In the genomic region with DNA sequence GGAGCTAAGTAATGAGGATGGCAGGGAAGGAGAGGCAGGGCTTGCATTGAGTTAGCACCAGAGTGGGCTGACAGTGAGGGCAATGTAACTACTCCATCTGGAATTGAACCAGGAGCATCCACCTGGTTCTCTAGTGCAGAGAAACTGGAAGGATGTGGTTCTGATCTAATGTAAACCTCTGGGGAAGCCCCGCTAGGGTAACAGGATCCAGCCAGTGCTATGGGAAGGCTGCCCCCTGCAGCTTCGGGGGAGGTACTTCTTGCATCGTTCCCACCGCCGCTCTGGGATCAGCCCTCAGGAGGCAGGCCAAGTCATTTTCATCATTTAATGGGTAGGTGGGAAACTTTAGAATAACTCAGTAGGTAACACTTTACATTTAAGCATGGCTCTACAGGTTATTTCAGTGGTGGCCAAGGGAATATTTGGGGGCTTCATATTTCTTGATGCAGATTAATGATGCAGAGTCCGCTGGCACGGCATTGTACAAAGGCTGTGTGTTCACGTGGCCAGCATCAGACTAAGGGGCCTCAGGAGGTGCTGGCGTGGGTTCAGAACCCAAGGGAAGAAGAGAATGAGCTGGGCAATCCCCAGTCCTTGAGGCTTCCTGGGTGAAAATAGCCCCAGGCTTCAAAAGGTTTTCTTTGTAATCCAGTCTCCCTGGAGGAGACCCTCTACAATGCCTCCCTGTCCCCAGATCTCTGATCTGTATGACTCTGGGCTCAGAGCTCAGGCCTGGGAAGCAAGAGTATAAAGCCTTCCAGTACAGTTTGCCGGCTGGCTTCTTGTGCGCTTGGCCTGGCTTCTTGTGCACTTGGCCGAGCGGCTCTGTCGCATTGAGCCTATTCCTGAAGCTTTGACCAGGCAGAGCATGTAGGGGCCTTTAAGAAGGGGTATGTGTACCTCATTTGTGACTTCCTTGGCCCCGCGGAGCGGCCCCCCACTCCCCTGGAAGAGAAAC, we compare ENCODE assay signal across 1 cellular context.
TF ChIP-seq lines count a peak whose summit lies in the region.

No MANE protein-coding gene starts in this region.

TF ChIP-seq in Ishikawa, 13 proteins besides CTCF, POLR2A, EP300 and RAD21:
- no peak for TF ChIP-seq CREB1 (IDR thresholded peaks at IDR 0.05; ENCODE audit: low read depth)
- TF ChIP-seq, protein P1, sequence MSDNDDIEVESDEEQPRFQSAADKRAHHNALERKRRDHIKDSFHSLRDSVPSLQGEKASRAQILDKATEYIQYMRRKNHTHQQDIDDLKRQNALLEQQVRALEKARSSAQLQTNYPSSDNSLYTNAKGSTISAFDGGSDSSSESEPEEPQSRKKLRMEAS (IDR thresholded peaks at IDR 0.05): no peak
- no peak for TF ChIP-seq YY1 (IDR thresholded peaks at IDR 0.05; ENCODE audit: low read depth)
- no peak for TF ChIP-seq TCF12 (IDR thresholded peaks at IDR 0.05; ENCODE audit: low read depth)
- no peak for TF ChIP-seq CEBPB (IDR thresholded peaks at IDR 0.05)
- TF ChIP-seq FOXM1 (IDR thresholded peaks at IDR 0.05; ENCODE audit: borderline replicate concordance, low read depth): no peak
- TF ChIP-seq TAF1 (IDR thresholded peaks at IDR 0.05; ENCODE audit: low read depth): no peak
- TF ChIP-seq, protein P2, sequence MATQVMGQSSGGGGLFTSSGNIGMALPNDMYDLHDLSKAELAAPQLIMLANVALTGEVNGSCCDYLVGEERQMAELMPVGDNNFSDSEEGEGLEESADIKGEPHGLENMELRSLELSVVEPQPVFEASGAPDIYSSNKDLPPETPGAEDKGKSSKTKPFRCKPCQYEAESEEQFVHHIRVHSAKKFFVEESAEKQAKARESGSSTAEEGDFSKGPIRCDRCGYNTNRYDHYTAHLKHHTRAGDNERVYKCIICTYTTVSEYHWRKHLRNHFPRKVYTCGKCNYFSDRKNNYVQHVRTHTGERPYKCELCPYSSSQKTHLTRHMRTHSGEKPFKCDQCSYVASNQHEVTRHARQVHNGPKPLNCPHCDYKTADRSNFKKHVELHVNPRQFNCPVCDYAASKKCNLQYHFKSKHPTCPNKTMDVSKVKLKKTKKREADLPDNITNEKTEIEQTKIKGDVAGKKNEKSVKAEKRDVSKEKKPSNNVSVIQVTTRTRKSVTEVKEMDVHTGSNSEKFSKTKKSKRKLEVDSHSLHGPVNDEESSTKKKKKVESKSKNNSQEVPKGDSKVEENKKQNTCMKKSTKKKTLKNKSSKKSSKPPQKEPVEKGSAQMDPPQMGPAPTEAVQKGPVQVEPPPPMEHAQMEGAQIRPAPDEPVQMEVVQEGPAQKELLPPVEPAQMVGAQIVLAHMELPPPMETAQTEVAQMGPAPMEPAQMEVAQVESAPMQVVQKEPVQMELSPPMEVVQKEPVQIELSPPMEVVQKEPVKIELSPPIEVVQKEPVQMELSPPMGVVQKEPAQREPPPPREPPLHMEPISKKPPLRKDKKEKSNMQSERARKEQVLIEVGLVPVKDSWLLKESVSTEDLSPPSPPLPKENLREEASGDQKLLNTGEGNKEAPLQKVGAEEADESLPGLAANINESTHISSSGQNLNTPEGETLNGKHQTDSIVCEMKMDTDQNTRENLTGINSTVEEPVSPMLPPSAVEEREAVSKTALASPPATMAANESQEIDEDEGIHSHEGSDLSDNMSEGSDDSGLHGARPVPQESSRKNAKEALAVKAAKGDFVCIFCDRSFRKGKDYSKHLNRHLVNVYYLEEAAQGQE (IDR thresholded peaks at IDR 0.05; ENCODE audit: low read depth): no peak
- TF ChIP-seq NFIC (IDR thresholded peaks at IDR 0.05): no peak
- TF ChIP-seq ZBTB7A (IDR thresholded peaks at IDR 0.05; ENCODE audit: low read depth): no peak
- no peak for TF ChIP-seq EGR1 (IDR thresholded peaks at IDR 0.05)
- TF ChIP-seq TEAD4 (IDR thresholded peaks at IDR 0.05): no peak
- TF ChIP-seq, protein P3, sequence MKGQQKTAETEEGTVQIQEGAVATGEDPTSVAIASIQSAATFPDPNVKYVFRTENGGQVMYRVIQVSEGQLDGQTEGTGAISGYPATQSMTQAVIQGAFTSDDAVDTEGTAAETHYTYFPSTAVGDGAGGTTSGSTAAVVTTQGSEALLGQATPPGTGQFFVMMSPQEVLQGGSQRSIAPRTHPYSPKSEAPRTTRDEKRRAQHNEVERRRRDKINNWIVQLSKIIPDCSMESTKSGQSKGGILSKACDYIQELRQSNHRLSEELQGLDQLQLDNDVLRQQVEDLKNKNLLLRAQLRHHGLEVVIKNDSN (IDR thresholded peaks at IDR 0.05): no peak
